In genomic region chr16:75433732-75434413, GRCh38 we compare ENCODE assay signal across 1 cellular context.
TF ChIP-seq lines count a peak whose summit lies in the region.

No MANE protein-coding gene starts in this region.

TF ChIP-seq in HepG2, 621 proteins besides CTCF, POLR2A, EP300 and RAD21 (continued from another document and continues in another):
- TF ChIP-seq RFX5 (IDR thresholded peaks at IDR 0.05; ENCODE audit: low read depth, low read length) (no peak), TRAFD1 (CRISPR knock-in tag; IDR thresholded peaks at IDR 0.05; ENCODE audit: borderline replicate concordance) (0 out of 2 replicates have a peak, but pooled peaks have one; percentile 34), PREB (CRISPR knock-in tag; IDR thresholded peaks at IDR 0.05) (no peak), ZNF317 (CRISPR knock-in tag; IDR thresholded peaks at IDR 0.05) (peak; percentile 46; the same call in 1 of the 2 replicates), TGIF2 (CRISPR knock-in tag; IDR thresholded peaks at IDR 0.05) (0 out of 2 replicates have a peak, but pooled peaks have one; percentile 63), RXRA (CRISPR knock-in tag; IDR thresholded peaks at IDR 0.05) (no peak), ZNF691 (CRISPR knock-in tag; IDR thresholded peaks at IDR 0.05; ENCODE audit: borderline replicate concordance, low read depth) (peak; percentile 64; the same call in 1 of the 2 replicates), PAX8 (CRISPR knock-in tag; IDR thresholded peaks at IDR 0.05; ENCODE audit: borderline replicate concordance) (peak; percentile 27; the same call in 1 of the 2 replicates), PLRG1 (conservative IDR thresholded peaks at IDR 0.05) (no peak), ZSCAN9 (CRISPR knock-in tag; IDR thresholded peaks at IDR 0.05; ENCODE audit: borderline replicate concordance) (peak; percentile 50), RFXANK (CRISPR knock-in tag; IDR thresholded peaks at IDR 0.05) (no peak), ZNF256 (CRISPR knock-in tag; conservative IDR thresholded peaks at IDR 0.05) (0 out of 2 replicates have a peak, but pooled peaks have one; percentile 36), ZNF431 (CRISPR knock-in tag; IDR thresholded peaks at IDR 0.05; ENCODE audit: borderline replicate concordance, low read depth) (no peak), RFX1 (IDR thresholded peaks at IDR 0.05) (no peak), PHF21A (CRISPR knock-in tag; IDR thresholded peaks at IDR 0.05) (no peak; the same call in 1 of the 2 replicates), ZNF549 (CRISPR knock-in tag; IDR thresholded peaks at IDR 0.05) (no peak), ZNF598 (CRISPR knock-in tag; IDR thresholded peaks at IDR 0.05; ENCODE audit: borderline replicate concordance) (no peak), SKI (IDR thresholded peaks at IDR 0.05; ENCODE audit: partially characterized antibody) (no peak), CENPX (CRISPR knock-in tag; IDR thresholded peaks at IDR 0.05) (no peak), ZNF501 (CRISPR knock-in tag; IDR thresholded peaks at IDR 0.05) (no peak), RELA (CRISPR knock-in tag; IDR thresholded peaks at IDR 0.05) (no peak), ZNF737 (CRISPR knock-in tag; IDR thresholded peaks at IDR 0.05; ENCODE audit: borderline replicate concordance) (peak; percentile 88; the same call in 1 of the 2 replicates), TERF1 (CRISPR knock-in tag; IDR thresholded peaks at IDR 0.05) (no peak), ZNF703 (CRISPR knock-in tag; IDR thresholded peaks at IDR 0.05; ENCODE audit: borderline replicate concordance) (no peak), ZNF337 (CRISPR knock-in tag; IDR thresholded peaks at IDR 0.05; ENCODE audit: borderline replicate concordance, low read depth) (no peak)
- TF ChIP-seq, protein P1, sequence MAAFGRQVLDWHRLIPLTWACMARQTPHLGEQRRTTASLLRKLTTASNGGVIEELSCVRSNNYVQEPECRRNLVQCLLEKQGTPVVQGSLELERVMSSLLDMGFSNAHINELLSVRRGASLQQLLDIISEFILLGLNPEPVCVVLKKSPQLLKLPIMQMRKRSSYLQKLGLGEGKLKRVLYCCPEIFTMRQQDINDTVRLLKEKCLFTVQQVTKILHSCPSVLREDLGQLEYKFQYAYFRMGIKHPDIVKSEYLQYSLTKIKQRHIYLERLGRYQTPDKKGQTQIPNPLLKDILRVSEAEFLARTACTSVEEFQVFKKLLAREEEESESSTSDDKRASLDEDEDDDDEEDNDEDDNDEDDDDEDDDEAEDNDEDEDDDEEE (CRISPR knock-in tag; IDR thresholded peaks at IDR 0.05), result peak; percentile 80; the same call in 1 of the 2 replicates
- TF ChIP-seq, protein P2, sequence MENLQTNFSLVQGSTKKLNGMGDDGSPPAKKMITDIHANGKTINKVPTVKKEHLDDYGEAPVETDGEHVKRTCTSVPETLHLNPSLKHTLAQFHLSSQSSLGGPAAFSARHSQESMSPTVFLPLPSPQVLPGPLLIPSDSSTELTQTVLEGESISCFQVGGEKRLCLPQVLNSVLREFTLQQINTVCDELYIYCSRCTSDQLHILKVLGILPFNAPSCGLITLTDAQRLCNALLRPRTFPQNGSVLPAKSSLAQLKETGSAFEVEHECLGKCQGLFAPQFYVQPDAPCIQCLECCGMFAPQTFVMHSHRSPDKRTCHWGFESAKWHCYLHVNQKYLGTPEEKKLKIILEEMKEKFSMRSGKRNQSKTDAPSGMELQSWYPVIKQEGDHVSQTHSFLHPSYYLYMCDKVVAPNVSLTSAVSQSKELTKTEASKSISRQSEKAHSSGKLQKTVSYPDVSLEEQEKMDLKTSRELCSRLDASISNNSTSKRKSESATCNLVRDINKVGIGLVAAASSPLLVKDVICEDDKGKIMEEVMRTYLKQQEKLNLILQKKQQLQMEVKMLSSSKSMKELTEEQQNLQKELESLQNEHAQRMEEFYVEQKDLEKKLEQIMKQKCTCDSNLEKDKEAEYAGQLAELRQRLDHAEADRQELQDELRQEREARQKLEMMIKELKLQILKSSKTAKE (CRISPR knock-in tag; IDR thresholded peaks at IDR 0.05; ENCODE audit: borderline replicate concordance), result no peak
- TF ChIP-seq, protein P3, sequence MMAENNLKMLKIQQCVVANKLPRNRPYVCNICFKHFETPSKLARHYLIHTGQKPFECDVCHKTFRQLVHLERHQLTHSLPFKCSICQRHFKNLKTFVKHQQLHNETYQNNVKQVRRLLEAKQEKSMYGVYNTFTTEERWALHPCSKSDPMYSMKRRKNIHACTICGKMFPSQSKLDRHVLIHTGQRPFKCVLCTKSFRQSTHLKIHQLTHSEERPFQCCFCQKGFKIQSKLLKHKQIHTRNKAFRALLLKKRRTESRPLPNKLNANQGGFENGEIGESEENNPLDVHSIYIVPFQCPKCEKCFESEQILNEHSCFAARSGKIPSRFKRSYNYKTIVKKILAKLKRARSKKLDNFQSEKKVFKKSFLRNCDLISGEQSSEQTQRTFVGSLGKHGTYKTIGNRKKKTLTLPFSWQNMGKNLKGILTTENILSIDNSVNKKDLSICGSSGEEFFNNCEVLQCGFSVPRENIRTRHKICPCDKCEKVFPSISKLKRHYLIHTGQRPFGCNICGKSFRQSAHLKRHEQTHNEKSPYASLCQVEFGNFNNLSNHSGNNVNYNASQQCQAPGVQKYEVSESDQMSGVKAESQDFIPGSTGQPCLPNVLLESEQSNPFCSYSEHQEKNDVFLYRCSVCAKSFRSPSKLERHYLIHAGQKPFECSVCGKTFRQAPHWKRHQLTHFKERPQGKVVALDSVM (CRISPR knock-in tag; IDR thresholded peaks at IDR 0.05), result no peak
- TF ChIP-seq, protein P4, sequence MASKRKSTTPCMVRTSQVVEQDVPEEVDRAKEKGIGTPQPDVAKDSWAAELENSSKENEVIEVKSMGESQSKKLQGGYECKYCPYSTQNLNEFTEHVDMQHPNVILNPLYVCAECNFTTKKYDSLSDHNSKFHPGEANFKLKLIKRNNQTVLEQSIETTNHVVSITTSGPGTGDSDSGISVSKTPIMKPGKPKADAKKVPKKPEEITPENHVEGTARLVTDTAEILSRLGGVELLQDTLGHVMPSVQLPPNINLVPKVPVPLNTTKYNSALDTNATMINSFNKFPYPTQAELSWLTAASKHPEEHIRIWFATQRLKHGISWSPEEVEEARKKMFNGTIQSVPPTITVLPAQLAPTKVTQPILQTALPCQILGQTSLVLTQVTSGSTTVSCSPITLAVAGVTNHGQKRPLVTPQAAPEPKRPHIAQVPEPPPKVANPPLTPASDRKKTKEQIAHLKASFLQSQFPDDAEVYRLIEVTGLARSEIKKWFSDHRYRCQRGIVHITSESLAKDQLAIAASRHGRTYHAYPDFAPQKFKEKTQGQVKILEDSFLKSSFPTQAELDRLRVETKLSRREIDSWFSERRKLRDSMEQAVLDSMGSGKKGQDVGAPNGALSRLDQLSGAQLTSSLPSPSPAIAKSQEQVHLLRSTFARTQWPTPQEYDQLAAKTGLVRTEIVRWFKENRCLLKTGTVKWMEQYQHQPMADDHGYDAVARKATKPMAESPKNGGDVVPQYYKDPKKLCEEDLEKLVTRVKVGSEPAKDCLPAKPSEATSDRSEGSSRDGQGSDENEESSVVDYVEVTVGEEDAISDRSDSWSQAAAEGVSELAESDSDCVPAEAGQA (IDR thresholded peaks at IDR 0.05; ENCODE audit: low read depth), result no peak
- TF ChIP-seq, protein P4 (CRISPR knock-in tag; IDR thresholded peaks at IDR 0.05; ENCODE audit: borderline replicate concordance), result peak; percentile 49; the same call in 1 of the 2 replicates
- TF ChIP-seq, protein P5, sequence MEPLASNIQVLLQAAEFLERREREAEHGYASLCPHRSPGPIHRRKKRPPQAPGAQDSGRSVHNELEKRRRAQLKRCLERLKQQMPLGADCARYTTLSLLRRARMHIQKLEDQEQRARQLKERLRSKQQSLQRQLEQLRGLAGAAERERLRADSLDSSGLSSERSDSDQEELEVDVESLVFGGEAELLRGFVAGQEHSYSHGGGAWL (CRISPR knock-in tag; IDR thresholded peaks at IDR 0.05), result peak; percentile 71
- TF ChIP-seq, protein P6, sequence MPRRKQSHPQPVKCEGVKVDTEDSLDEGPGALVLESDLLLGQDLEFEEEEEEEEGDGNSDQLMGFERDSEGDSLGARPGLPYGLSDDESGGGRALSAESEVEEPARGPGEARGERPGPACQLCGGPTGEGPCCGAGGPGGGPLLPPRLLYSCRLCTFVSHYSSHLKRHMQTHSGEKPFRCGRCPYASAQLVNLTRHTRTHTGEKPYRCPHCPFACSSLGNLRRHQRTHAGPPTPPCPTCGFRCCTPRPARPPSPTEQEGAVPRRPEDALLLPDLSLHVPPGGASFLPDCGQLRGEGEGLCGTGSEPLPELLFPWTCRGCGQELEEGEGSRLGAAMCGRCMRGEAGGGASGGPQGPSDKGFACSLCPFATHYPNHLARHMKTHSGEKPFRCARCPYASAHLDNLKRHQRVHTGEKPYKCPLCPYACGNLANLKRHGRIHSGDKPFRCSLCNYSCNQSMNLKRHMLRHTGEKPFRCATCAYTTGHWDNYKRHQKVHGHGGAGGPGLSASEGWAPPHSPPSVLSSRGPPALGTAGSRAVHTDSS (CRISPR knock-in tag; conservative IDR thresholded peaks at IDR 0.05), result no peak
- TF ChIP-seq, protein P7, sequence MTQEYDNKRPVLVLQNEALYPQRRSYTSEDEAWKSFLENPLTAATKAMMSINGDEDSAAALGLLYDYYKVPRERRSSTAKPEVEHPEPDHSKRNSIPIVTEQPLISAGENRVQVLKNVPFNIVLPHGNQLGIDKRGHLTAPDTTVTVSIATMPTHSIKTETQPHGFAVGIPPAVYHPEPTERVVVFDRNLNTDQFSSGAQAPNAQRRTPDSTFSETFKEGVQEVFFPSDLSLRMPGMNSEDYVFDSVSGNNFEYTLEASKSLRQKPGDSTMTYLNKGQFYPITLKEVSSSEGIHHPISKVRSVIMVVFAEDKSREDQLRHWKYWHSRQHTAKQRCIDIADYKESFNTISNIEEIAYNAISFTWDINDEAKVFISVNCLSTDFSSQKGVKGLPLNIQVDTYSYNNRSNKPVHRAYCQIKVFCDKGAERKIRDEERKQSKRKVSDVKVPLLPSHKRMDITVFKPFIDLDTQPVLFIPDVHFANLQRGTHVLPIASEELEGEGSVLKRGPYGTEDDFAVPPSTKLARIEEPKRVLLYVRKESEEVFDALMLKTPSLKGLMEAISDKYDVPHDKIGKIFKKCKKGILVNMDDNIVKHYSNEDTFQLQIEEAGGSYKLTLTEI (CRISPR knock-in tag; conservative IDR thresholded peaks at IDR 0.05), result no peak
